Comparison of ENCODE assay signal across 10 cellular contexts in the genomic region with DNA sequence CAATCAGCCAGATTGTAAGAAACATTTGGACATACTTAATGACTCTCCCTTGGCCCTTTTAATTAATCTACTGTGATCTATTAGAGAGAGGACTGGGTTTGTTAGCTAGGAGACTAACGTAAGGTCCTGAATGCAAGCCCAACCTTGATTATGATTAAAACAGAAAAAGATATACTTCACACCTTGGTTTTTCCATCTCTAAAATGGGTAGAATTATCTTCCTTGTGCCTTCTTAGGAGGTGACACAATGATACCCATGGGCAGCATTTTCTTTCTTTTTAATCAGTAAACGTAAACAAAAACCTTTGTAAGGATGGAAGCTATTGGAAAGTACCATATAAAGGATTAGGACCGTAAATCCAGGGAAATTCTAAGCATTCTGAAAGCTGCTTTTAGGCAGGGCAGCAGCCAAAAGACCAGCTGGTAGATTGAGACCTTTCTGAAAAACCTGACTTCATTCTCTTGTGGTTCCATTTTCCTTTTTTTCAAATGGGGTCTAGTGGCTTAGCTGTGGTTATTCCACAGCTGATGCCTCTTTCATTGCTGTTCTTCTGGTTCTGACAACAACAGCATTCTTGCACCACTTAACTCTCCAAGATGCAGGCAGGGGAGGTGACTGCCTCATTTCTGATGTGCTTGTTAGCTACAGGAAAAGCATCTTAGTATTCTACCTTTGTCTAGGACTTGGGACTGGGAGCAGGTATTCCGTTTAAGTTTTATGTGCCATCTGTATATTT. TPM values are rescaled to one million over a fixed set of nuclear protein-coding genes. Genes with fewer than 3 reads are reported as not detected.
A peak's percentile ranks its signal among the peaks of the same experiment; 100 is the strongest.
DNase-seq lines count a peak whose midpoint lies in the region; ATAC-seq and TF ChIP-seq lines count a peak whose summit lies in the region.
"Had no signal": no experiment of that assay in that cellular context is flagged by ENCODE, and none has a peak within 500 bp of the region (broad histone marks: within the 10 kb centered on the region; RNA-seq: fewer than 3 reads in every experiment).

No MANE protein-coding gene starts in this region.

- H3K4me3 ChIP-seq in DND-41 (ENCODE audit: low read depth in 1 of 2, low read length in 2 of 2) (no peak overlapping the region), osteoblast (ENCODE audit: insufficient read depth, low read length) (no peak overlapping the region)

- no peaks in the 10 kb centered on the region for H3K36me3 ChIP-seq in DND-41 (ENCODE audit: insufficient read depth, low read length)
- no peaks in the 10 kb centered on the region for H3K36me3 ChIP-seq in osteoblast (ENCODE audit: insufficient read depth, low read length)

- H3K9ac ChIP-seq in DND-41 (ENCODE audit: low read depth, low read length) = no peak overlapping the region

- H3K27ac Mint-ChIP-seq in IgD-negative memory B cell = peak overlapping the region; percentile 81 to 91 (median 86)
- peak overlapping the region; percentile 41 for H3K27ac Mint-ChIP-seq in activated naive CD8-positive, alpha-beta T cell

- H3K4me2 ChIP-seq in DND-41 (ENCODE audit: insufficient read depth, low read length) (no peak overlapping the region), osteoblast (ENCODE audit: insufficient read depth, low read length) (no peak overlapping the region)

- H4K20me1 ChIP-seq in DND-41 (ENCODE audit: insufficient read depth, low read length) = peaks cover 54% of the 10 kb centered on the region
- peaks cover 40% of the 10 kb centered on the region for H4K20me1 ChIP-seq in osteoblast (ENCODE audit: insufficient read depth, low read length)

- TF ChIP-seq CTCF in DND-41 (IDR thresholded peaks at IDR 0.05; ENCODE audit: borderline replicate concordance, extremely low read depth, low read length, poor library complexity, severe bottlenecking) (no peak), osteoblast (IDR thresholded peaks at IDR 0.05; ENCODE audit: extremely low read depth, low read depth, low read length) (no peak)

- H3K79me2 ChIP-seq in DND-41 (ENCODE audit: insufficient read depth, low read length) (peaks cover 95% of the 10 kb centered on the region), osteoblast (ENCODE audit: insufficient read depth, low read length) (peaks cover 96% of the 10 kb centered on the region)

- H3K27me3 Mint-ChIP-seq in IgD-negative memory B cell = no peaks in the 10 kb centered on the region
- H3K27me3 Mint-ChIP-seq in activated naive CD8-positive, alpha-beta T cell = no peaks in the 10 kb centered on the region

- peaks cover 42% of the 10 kb centered on the region for H3K4me1 ChIP-seq in DND-41 (ENCODE audit: insufficient read depth, low read length)
- H3K4me1 ChIP-seq in osteoblast (ENCODE audit: insufficient read depth, low read length) = peaks cover 20% of the 10 kb centered on the region

- peak overlapping the region in 1 of 4 donors; percentile 39 for H3K4me3 Mint-ChIP-seq in IgD-negative memory B cell
- no peak overlapping the region for H3K4me3 Mint-ChIP-seq in activated naive CD8-positive, alpha-beta T cell

- peak; percentile 49; the same call in 2 of the 3 replicates for ATAC-seq in DND-41 (ENCODE audit: insufficient read depth, low read depth)
- ATAC-seq in HG02884 (IDR thresholded peaks at IDR 0.05; ENCODE audit: unreplicated experiment) = no peak
- ATAC-seq: PC-3 had no signal

- H3K9me3 ChIP-seq in DND-41 (ENCODE audit: insufficient read depth, low read length, severe bottlenecking) (no peaks in the 10 kb centered on the region), osteoblast (ENCODE audit: low read depth, low read length) (no peaks in the 10 kb centered on the region)

- H2AFZ ChIP-seq in DND-41 (ENCODE audit: low read depth, low read length) (no peak overlapping the region), osteoblast (ENCODE audit: low read length) (no peak overlapping the region)

- peaks cover 53 to 68% (median 68%) of the 10 kb centered on the region in 3 donors for H3K4me1 Mint-ChIP-seq in IgD-negative memory B cell
- peaks cover 91% of the 10 kb centered on the region for H3K4me1 Mint-ChIP-seq in activated naive CD8-positive, alpha-beta T cell (ENCODE audit: low read depth)

- DNase-seq in DND-41 (no peak), osteoblast (ENCODE audit: insufficient read length, low spot score, missing footprints) (no peak), activated gamma-delta T cell treated with Interleukin-2 at 50 U/mL for 16 hours (no peak), NCI-H510A (lab: John Stamatoyannopoulos, UW) (no peak)
- DNase-seq: PC-3, posterior cingulate gyrus, substantia nigra had no signal

- H3K36me3 Mint-ChIP-seq in IgD-negative memory B cell = no peaks in the 10 kb centered on the region
- no peaks in the 10 kb centered on the region for H3K36me3 Mint-ChIP-seq in activated naive CD8-positive, alpha-beta T cell

- H3K27me3 ChIP-seq in DND-41 (ENCODE audit: insufficient read depth, low read length, poor library complexity) = no peaks in the 10 kb centered on the region
- H3K27me3 ChIP-seq in osteoblast (ENCODE audit: insufficient read depth, low read length) = no peaks in the 10 kb centered on the region

- no peaks in the 10 kb centered on the region for H3K9me3 Mint-ChIP-seq in IgD-negative memory B cell
- H3K9me3 Mint-ChIP-seq in activated naive CD8-positive, alpha-beta T cell (ENCODE audit: low read depth) = no peaks in the 10 kb centered on the region

- no peak overlapping the region for H3K27ac ChIP-seq in DND-41 (ENCODE audit: low read length)
- peak overlapping the region; percentile 15 for H3K27ac ChIP-seq in osteoblast (ENCODE audit: low read depth, low read length)

RNA-seq across cellular contexts. Expression of gene RREB1, which starts 27.4 kb away (rescaled TPM):
- 6.1 TPM for polyA plus RNA-seq in IgD-negative memory B cell
- 25.9 and 29.3 TPM in 2 replicates for total RNA-seq in osteoblast
